Comparison of ENCODE assay signal across 16 cellular contexts in genomic region chr3:103499132-103499885, GRCh38.
DNase-seq lines count a peak whose midpoint lies in the region; TF ChIP-seq lines count a peak whose summit lies in the region.
"Had no signal": no experiment of that assay in that cellular context is flagged by ENCODE, and none has a peak within 500 bp of the region (broad histone marks: within the 10 kb centered on the region; RNA-seq: fewer than 3 reads in every experiment).

No MANE protein-coding gene starts in this region.

- H3K27me3 ChIP-seq in skeletal muscle satellite cell (ENCODE audit: control insufficient read depth, insufficient read depth, low read length) (no peaks in the 10 kb centered on the region), transverse colon (no peaks in the 10 kb centered on the region)
- H3K27me3 ChIP-seq: BLaER1 treated with 17β-estradiol and CSF1 and Interleukin-3, amounts not matched to agents 10 nM and 100 nM; cardiac muscle cell had no signal

- 35 to 37% methylated on average over 1 of the region's 1 CpG for WGBS in transverse colon (ENCODE audit: low coverage in 1 of 2), 2 donors

- TF ChIP-seq EP300 in transverse colon (IDR thresholded peaks at IDR 0.05; ENCODE audit: low read depth) = no peak

- in situ Hi-C loops in transverse colon (cut with MboI; ENCODE audit: low pct_ligation_motif_present in 1 of 4, low pct_unique_long_range_greater_than_20kb in 1 of 4, low sequenced_read_pairs in 3 of 4) = no loop called here

- H3K9me3 ChIP-seq in SK-N-MC (ENCODE audit: low read depth, low read length) (no peaks in the 10 kb centered on the region; the same call in 1 of the 2 replicates), skeletal muscle satellite cell (replicated peaks; ENCODE audit: low read length) (no peaks in the 10 kb centered on the region), transverse colon (no peaks in the 10 kb centered on the region)
- H3K9me3 ChIP-seq: BLaER1 treated with 17β-estradiol and CSF1 and Interleukin-3, amounts not matched to agents 10 nM and 100 nM; prostate gland had no signal

- H3K9ac ChIP-seq in SK-N-MC (ENCODE audit: insufficient read length) = no peak overlapping the region
- peak overlapping the region; percentile 37 for H3K9ac ChIP-seq in skeletal muscle satellite cell (ENCODE audit: low read depth, low read length)
- H3K9ac ChIP-seq: BLaER1 treated with 17β-estradiol and CSF1 and Interleukin-3, amounts not matched to agents 10 nM and 100 nM had no signal

- H3K4me3 ChIP-seq in SK-N-MC = no peak overlapping the region
- H3K4me3 ChIP-seq in foreskin fibroblast (ENCODE audit: low read depth in 1 of 2, low read length in 2 of 2) = no peak overlapping the region
- no peak overlapping the region for H3K4me3 ChIP-seq in skeletal muscle satellite cell (ENCODE audit: low read length)
- no peak overlapping the region for H3K4me3 ChIP-seq in transverse colon
- H3K4me3 ChIP-seq: BLaER1 treated with 17β-estradiol and CSF1 and Interleukin-3, amounts not matched to agents 10 nM and 100 nM; cardiac muscle cell; prostate gland had no signal

- H3K4me1 ChIP-seq in skeletal muscle satellite cell (ENCODE audit: control insufficient read depth, insufficient read depth, low read length) = no peaks in the 10 kb centered on the region
- no peaks in the 10 kb centered on the region for H3K4me1 ChIP-seq in transverse colon
- H3K4me1 ChIP-seq: BLaER1 treated with 17β-estradiol and CSF1 and Interleukin-3, amounts not matched to agents 10 nM and 100 nM; prostate gland had no signal

- intact Hi-C loops in transverse colon (cut with DNase I; ENCODE audit: low total_unique reads) = no loop called here

- no peak for TF ChIP-seq POLR2A in transverse colon (IDR thresholded peaks at IDR 0.05)

- H3K36me3 ChIP-seq in SK-N-MC (ENCODE audit: insufficient read depth, low read length) (no peaks in the 10 kb centered on the region; the same call in 1 of the 2 replicates), skeletal muscle satellite cell (ENCODE audit: insufficient read depth, low read length) (no peaks in the 10 kb centered on the region), transverse colon (no peaks in the 10 kb centered on the region)
- H3K36me3 ChIP-seq: BLaER1 treated with 17β-estradiol and CSF1 and Interleukin-3, amounts not matched to agents 10 nM and 100 nM; cardiac muscle cell; prostate gland had no signal

- DNase-seq in EH (ENCODE audit: low read depth) (peak; percentile 85), SK-N-MC (ENCODE audit: low read depth, low spot score) (no peak), foreskin fibroblast (peak; percentile 1 to 36), NCI-H748 treated with DMSO at 0.1 percent for 48 hours (lab: John Stamatoyannopoulos, UW) (no peak), transverse colon (no peak), NCI-H446 treated with DMSO at 0.1 percent for 48 hours (lab: John Stamatoyannopoulos, UW) (no peak), NCI-H2196 treated with DMSO at 0.1 percent for 48 hours (lab: John Stamatoyannopoulos, UW; ENCODE audit: unreplicated experiment) (no peak)
- DNase-seq: activated T-cell treated with anti-CD3 and anti-CD28 coated beads, Interleukin-2, amount 50 U/mL, for 1 hour; effector CD4-positive, alpha-beta T cell; naive thymus-derived CD4-positive, alpha-beta T cell; NCI-H2029; stimulated activated naive CD8-positive, alpha-beta T cell treated with anti-CD3 and anti-CD28 coated beads, Interleukin-15, amount 100 ng/mL, for 72 hours had no signal

- no peak overlapping the region for H3K4me2 ChIP-seq in skeletal muscle satellite cell (ENCODE audit: low read length)
- H3K4me2 ChIP-seq: BLaER1 treated with 17β-estradiol and CSF1 and Interleukin-3, amounts not matched to agents 10 nM and 100 nM had no signal

- H3K27ac ChIP-seq in SK-N-MC (peak overlapping the region; percentile 58), transverse colon (no peak overlapping the region)
- H3K27ac ChIP-seq: BLaER1 treated with 17β-estradiol and CSF1 and Interleukin-3, amounts not matched to agents 10 nM and 100 nM; cardiac muscle cell; prostate gland had no signal

- TF ChIP-seq CTCF in foreskin fibroblast (IDR thresholded peaks at IDR 0.05; ENCODE audit: low read depth, low read length) (no peak), transverse colon (IDR thresholded peaks at IDR 0.05) (no peak)

Comparison
In these comparisons a context has a peak if more than half of its experiments do, and no peak if none do; other contexts are left out.
1. DNase-seq: peak in EH (single experiment) and foreskin fibroblast (2 of 2); none in SK-N-MC (single experiment), NCI-H748 treated with DMSO at 0.1 percent for 48 hours (single experiment), transverse colon (single experiment), NCI-H446 treated with DMSO at 0.1 percent for 48 hours (single experiment) and NCI-H2196 treated with DMSO at 0.1 percent for 48 hours (single experiment).